ENCODE assay signal across 8 cellular contexts in genomic region chr6:110415297-110415916, GRCh38. TPM values are rescaled to one million over a fixed set of nuclear protein-coding genes. Genes with fewer than 3 reads are reported as not detected.
DNase-seq lines count a peak whose midpoint lies in the region; ATAC-seq, FAIRE-seq and TF ChIP-seq lines count a peak whose summit lies in the region.

Gene DDO (minus strand): TSS chr6:110415575. CDS start chr6:110413462, 2,113 bp downstream.

- WGBS in esophagus, 2 donors, result 26 to 31% methylated on average over 10 of the region's 10 CpGs
- WGBS in testis, 2 donors, result 77 to 88% methylated on average over 10 of the region's 10 CpGs

- H3K27me3 Mint-ChIP-seq in naive thymus-derived CD4-positive, alpha-beta T cell, result peaks cover 0 to 20% (median 8%) of the 10 kb centered on the region in 5 donors

- CTCF ChIA-PET in naive thymus-derived CD4-positive, alpha-beta T cell (lab: Charles Lee), result no interaction called here

- H3K27ac Mint-ChIP-seq in naive thymus-derived CD4-positive, alpha-beta T cell, result peak within 1 kb of the TSS in 1 of 9 donors; percentile 16

- peak; percentile 86 for ATAC-seq in naive thymus-derived CD4-positive, alpha-beta T cell

- intact Hi-C loops in naive thymus-derived CD4-positive, alpha-beta T cell (cut with micrococcal nuclease), result no loop called here
- intact Hi-C loops in testis (cut with DNase I; ENCODE audit: low total_unique reads), result no loop called here

- peaks cover 2 to 5% of the 10 kb centered on the region in 2 donors for H3K4me1 ChIP-seq in esophagus (ENCODE audit: control insufficient read depth in 2 of 2, insufficient read depth in 2 of 2, low read length in 1 of 2)
- H3K4me1 ChIP-seq in naive thymus-derived CD4-positive, alpha-beta T cell (ENCODE audit: control insufficient read depth in 2 of 2, insufficient read depth in 2 of 2, low read length in 2 of 2), result no peaks in the 10 kb centered on the region
- no peaks in the 10 kb centered on the region for H3K4me1 ChIP-seq in testis

- H3K36me3 ChIP-seq in esophagus (ENCODE audit: control insufficient read depth in 2 of 2, insufficient read depth in 2 of 2, low read length in 1 of 2) (no peaks in the 10 kb centered on the region), testis (ENCODE audit: low read depth, missing control alignments) (no peaks in the 10 kb centered on the region)
- no peaks in the 10 kb centered on the region for H3K36me3 ChIP-seq in naive thymus-derived CD4-positive, alpha-beta T cell (ENCODE audit: control insufficient read depth in 2 of 3, insufficient read depth in 3 of 3, low read length in 3 of 3)

- TF ChIP-seq CTCF in testis (IDR thresholded peaks at IDR 0.05), result no peak

- peak within 1 kb of the TSS in 4 of 10 donors; percentile 35 to 62 (median 58) for H3K4me3 Mint-ChIP-seq in naive thymus-derived CD4-positive, alpha-beta T cell

- DNase-seq in GF-D8 (lab: John Stamatoyannopoulos, UW) (peak; percentile 42), RCC 7860 (ENCODE audit: low spot score) (peak; percentile 34), GDM1 (lab: John Stamatoyannopoulos, UW) (no peak), NCI-H526 (lab: John Stamatoyannopoulos, UW) (no peak), testis (no peak)
- no peak for DNase-seq in naive thymus-derived CD4-positive, alpha-beta T cell
- no peak for DNase-seq in stimulated activated naive CD4-positive, alpha-beta T cell treated with Interleukin-2 at 50 U/mL for 16 hours (lab: John Stamatoyannopoulos, UW)

- no peaks in the 10 kb centered on the region for H3K36me3 Mint-ChIP-seq in naive thymus-derived CD4-positive, alpha-beta T cell

- peak within 1 kb of the TSS; percentile 33 to 61 for H3K27ac ChIP-seq in esophagus (ENCODE audit: low read depth in 2 of 2, low read length in 1 of 2)
- no peak within 1 kb of the TSS for H3K27ac ChIP-seq in naive thymus-derived CD4-positive, alpha-beta T cell (ENCODE audit: low read depth, low read length)
- H3K27ac ChIP-seq in testis, result no peak within 1 kb of the TSS

- peaks cover 0 to 10% (median 0%) of the 10 kb centered on the region in 7 donors for H3K4me1 Mint-ChIP-seq in naive thymus-derived CD4-positive, alpha-beta T cell

- POLR2A ChIA-PET in naive thymus-derived CD4-positive, alpha-beta T cell (lab: Charles Lee), result no interaction called here

- no peak for TF ChIP-seq POLR2A in testis (IDR thresholded peaks at IDR 0.05)

- H3K4me3 ChIP-seq in esophagus (ENCODE audit: low read depth in 1 of 2, low read length in 2 of 2), result peak within 1 kb of the TSS in 1 of 2 donors; percentile 32
- H3K4me3 ChIP-seq in naive thymus-derived CD4-positive, alpha-beta T cell (ENCODE audit: low read length), result no peak within 1 kb of the TSS
- no peak within 1 kb of the TSS for H3K4me3 ChIP-seq in testis

- H3K9me3 Mint-ChIP-seq in naive thymus-derived CD4-positive, alpha-beta T cell, result peaks cover 0 to 2% (median 0%) of the 10 kb centered on the region in 11 donors

- no peak for FAIRE-seq in RCC 7860 (lab: Jason Lieb, UNC)

- H3K9me3 ChIP-seq in esophagus (ENCODE audit: control insufficient read depth in 2 of 2, insufficient read depth in 1 of 2, low read depth in 1 of 2, low read length in 1 of 2) (no peaks in the 10 kb centered on the region), testis (no peaks in the 10 kb centered on the region)
- H3K9me3 ChIP-seq in naive thymus-derived CD4-positive, alpha-beta T cell (ENCODE audit: control insufficient read depth in 2 of 3, low read length in 3 of 3), result no peaks in the 10 kb centered on the region

- H3K27me3 ChIP-seq in esophagus (ENCODE audit: control insufficient read depth in 1 of 2, insufficient read depth in 2 of 2, low read length in 2 of 2) (no peaks in the 10 kb centered on the region), testis (no peaks in the 10 kb centered on the region)
- peaks cover 0 to 3% of the 10 kb centered on the region in 2 donors for H3K27me3 ChIP-seq in naive thymus-derived CD4-positive, alpha-beta T cell (ENCODE audit: control insufficient read depth in 2 of 2, insufficient read depth in 2 of 2, low read length in 2 of 2)

RNA-seq across cellular contexts. Expression of gene DDO, which starts in this region (rescaled TPM):
- polyA plus RNA-seq in esophagus (under 1 TPM; 0.28 to 0.34 TPM), testis (ENCODE audit: insufficient read depth, low read depth, low replicate concordance) (0.73 TPM)
- total RNA-seq in naive thymus-derived CD4-positive, alpha-beta T cell, result under 1 TPM in 1 of 5 experiments, not detected in 4; 0.47 TPM
- polyA plus RNA-seq in naive thymus-derived CD4-positive, alpha-beta T cell, result not detected
- total RNA-seq in testis, result under 1 TPM; 0.19 to 0.24 TPM

Comparison
In these comparisons a context has a peak if more than half of its experiments do, and no peak if none do; other contexts are left out.
1. Peak in ATAC-seq in naive thymus-derived CD4-positive, alpha-beta T cell; RNA of the gene not detected or under 1 TPM.
2. DNase-seq: peak in GF-D8 (single experiment) and RCC 7860 (single experiment); none in naive thymus-derived CD4-positive, alpha-beta T cell (0 of 9), stimulated activated naive CD4-positive, alpha-beta T cell treated with Interleukin-2 at 50 U/mL for 16 hours (single experiment), GDM1 (single experiment), NCI-H526 (0 of 2) and testis (single experiment).
3. H3K27ac ChIP-seq: peak in esophagus (2 of 2); none in naive thymus-derived CD4-positive, alpha-beta T cell (single experiment) and testis (0 of 2).